ENCODE assay signal across 22 cellular contexts in genomic region chr17:32157225-32157624, GRCh38. TPM values are rescaled to one million over a fixed set of nuclear protein-coding genes. Genes with fewer than 3 reads are reported as not detected.
DNase-seq lines count a peak whose midpoint lies in the region; ATAC-seq and TF ChIP-seq lines count a peak whose summit lies in the region.
"Had no signal": no experiment of that assay in that cellular context is flagged by ENCODE, and none has a peak within 500 bp of the region (broad histone marks: within the 10 kb centered on the region; RNA-seq: fewer than 3 reads in every experiment).

No MANE protein-coding gene starts in this region.

- H3K18ac ChIP-seq in IMR-90 (ENCODE audit: low read depth, low read length) = no peak overlapping the region

- H3K4me1 Mint-ChIP-seq in memory B cell = no peaks in the 10 kb centered on the region
- no peaks in the 10 kb centered on the region for H3K4me1 Mint-ChIP-seq in GM23338
- H3K4me1 Mint-ChIP-seq: endodermal cell had no signal

- no peak overlapping the region for H4K91ac ChIP-seq in IMR-90 (ENCODE audit: insufficient read depth, low read depth, low read length)

- TF ChIP-seq POLR2A in IMR-90 (IDR thresholded peaks at IDR 0.05; ENCODE audit: low read depth, low read length) = no peak

- H3K9me2 ChIP-seq in GM23338 (ENCODE audit: insufficient read depth) = no peaks in the 10 kb centered on the region

- dilution Hi-C loops in IMR-90 (cut with HindIII; ENCODE audit: low sequenced_read_pairs, unreplicated experiment) = no loop called here

- no peak for TF ChIP-seq CTCF in IMR-90 (conservative IDR thresholded peaks at IDR 0.05; ENCODE audit: low read depth, low read length)
- no peak for TF ChIP-seq CTCF in cardiac fibroblast (IDR thresholded peaks at IDR 0.05; ENCODE audit: low read depth, low read length)
- no peak for TF ChIP-seq CTCF in GM23338 (conservative IDR thresholded peaks at IDR 0.05; ENCODE audit: low read depth in 2 of 2)

- intact Hi-C loops in IMR-90 (cut with micrococcal nuclease) = no loop called here

- no peak for TF ChIP-seq RAD21 in IMR-90 (IDR thresholded peaks at IDR 0.05; ENCODE audit: low read length)

- no peaks in the 10 kb centered on the region for H3K9me3 ChIP-seq in IMR-90 (ENCODE audit: control insufficient read depth, insufficient read depth, low read length)
- H3K9me3 ChIP-seq: stomach, vagina had no signal

- no peak overlapping the region for H4K5ac ChIP-seq in IMR-90 (ENCODE audit: low read depth, low read length)

- no peak overlapping the region for H2BK20ac ChIP-seq in IMR-90 (ENCODE audit: low read depth, low read length)

- peaks cover 20 to 68% of the 10 kb centered on the region in 2 experiments; a peak in 3 of 4 replicates for H3K79me1 ChIP-seq in IMR-90 (ENCODE audit: low read depth in 1 of 2, low read length in 2 of 2)

- H3K4me2 ChIP-seq in IMR-90 (ENCODE audit: low read depth, low read length) = no peak overlapping the region
- H3K4me2 ChIP-seq in GM23338 = no peak overlapping the region

- H2BK5ac ChIP-seq in IMR-90 (ENCODE audit: low read depth, low read length, poor library complexity, severe bottlenecking) = no peak overlapping the region

- in situ Hi-C loops in ACHN (cut with HindIII; ENCODE audit: low pct_ligation_motif_present, low pct_unique_long_range_greater_than_20kb, low sequenced_read_pairs) = no loop called here
- in situ Hi-C loops in IMR-90 (cut with MboI; ENCODE audit: low sequenced_read_pairs) = no loop called here

- H4K8ac ChIP-seq in IMR-90 (ENCODE audit: low read depth in 2 of 2, low read length in 2 of 2) = no peak overlapping the region

- DNase-seq in ACHN (peak; percentile 22), IMR-90 (peak; percentile 63), cardiac fibroblast (ENCODE audit: low read depth in 2 of 2) (peak; percentile 39 to 66), memory B cell (ENCODE audit: low spot score in 2 of 2) (no peak), GM23338 (ENCODE audit: low spot score) (no peak), substantia nigra (lab: John Stamatoyannopoulos, UW) (no peak)
- DNase-seq: activated T-cell treated with anti-CD3 and anti-CD28 coated beads, Interleukin-2, amount 50 U/mL, for 1 hour; AML-193; caudate nucleus; endodermal cell; GF-D8; H9; NCI-H1694; OCI-M1; retina; stomach had no signal

- no peaks in the 10 kb centered on the region for H3K9me3 Mint-ChIP-seq in memory B cell
- no peaks in the 10 kb centered on the region for H3K9me3 Mint-ChIP-seq in GM23338
- H3K9me3 Mint-ChIP-seq: activated naive CD4-positive, alpha-beta T cell treated with anti-CD3 and anti-CD28 coated beads, Interleukin-2, amount 50 U/mL, for 72 hours; endodermal cell; neural crest cell had no signal

- no peak overlapping the region for H2AFZ ChIP-seq in IMR-90 (replicated peaks; ENCODE audit: low read length, poor library complexity)
- no peak overlapping the region for H2AFZ ChIP-seq in GM23338

- no peak overlapping the region for H2BK120ac ChIP-seq in IMR-90 (ENCODE audit: low read depth, low read length)

- BruUV-seq in IMR-90 (replicated peaks; lab: Mats Ljungman, UMichigan) = no TSS peak

- H2AK5ac ChIP-seq in IMR-90 (ENCODE audit: low read depth, low read length) = no peak overlapping the region

- no peak overlapping the region for H3K9ac ChIP-seq in IMR-90 (ENCODE audit: low read depth, low read length)

- no peak overlapping the region for H3K56ac ChIP-seq in IMR-90 (ENCODE audit: extremely low read depth, insufficient read depth, low read length)

- WGBS in IMR-90 (ENCODE audit: extremely low coverage in 2 of 2, insufficient read length in 1 of 2), 2 experiments = no CpG with 5 or more reads among the region's 4 CpGs

- H3K36me3 Mint-ChIP-seq in memory B cell = peaks cover 20% of the 10 kb centered on the region
- peaks cover 45% of the 10 kb centered on the region for H3K36me3 Mint-ChIP-seq in GM23338 (ENCODE audit: low read depth)

- no peak overlapping the region for H2AK9ac ChIP-seq in IMR-90 (replicated peaks; ENCODE audit: low read depth, low read length, poor library complexity)

- no peak for ATAC-seq in IMR-90 (ENCODE audit: low read depth)
- no peak for ATAC-seq in memory B cell (ENCODE audit: low read depth)
- ATAC-seq in HG03469 (IDR thresholded peaks at IDR 0.05; ENCODE audit: unreplicated experiment) = no peak
- no peak for ATAC-seq in GM23338
- ATAC-seq in GM21723 (IDR thresholded peaks at IDR 0.05; ENCODE audit: unreplicated experiment) = no peak
- ATAC-seq: activated naive CD4-positive, alpha-beta T cell treated with anti-CD3 and anti-CD28 coated beads, Interleukin-2, amount 50 U/mL, for 72 hours had no signal

- peaks cover 18% of the 10 kb centered on the region for H3K79me2 ChIP-seq in GM23338 (replicated peaks; ENCODE audit: insufficient read depth)

- peaks cover 14% of the 10 kb centered on the region for H3K36me3 ChIP-seq in IMR-90 (ENCODE audit: control insufficient read depth, insufficient read depth, low read length)
- peaks cover 11% of the 10 kb centered on the region; the same call in 1 of the 2 replicates for H3K36me3 ChIP-seq in GM23338 (ENCODE audit: insufficient read depth)

- H3K4ac ChIP-seq in IMR-90 (ENCODE audit: low read depth, low read length) = no peak overlapping the region

- H3K4me1 ChIP-seq in IMR-90 (ENCODE audit: control insufficient read depth, insufficient read depth, low read length) (peaks cover 10% of the 10 kb centered on the region), GM23338 (ENCODE audit: insufficient read depth) (no peaks in the 10 kb centered on the region)

- H3K27me3 Mint-ChIP-seq in memory B cell (no peaks in the 10 kb centered on the region), GM23338 (ENCODE audit: insufficient read depth, low read depth, poor library complexity) (peaks cover 2% of the 10 kb centered on the region)

- no peak overlapping the region for H3K14ac ChIP-seq in IMR-90 (replicated peaks; ENCODE audit: low read depth, low read length)

- H3K27ac ChIP-seq in IMR-90 (ENCODE audit: insufficient read depth, low read length) (no peak overlapping the region), GM23338 (ENCODE audit: low read depth) (no peak overlapping the region), substantia nigra (ENCODE audit: low read depth, low read length, poor library complexity, severe bottlenecking) (no peak overlapping the region)
- H3K27ac ChIP-seq: SK-N-MC, vagina had no signal

- CTCF ChIA-PET in IMR-90 (lab: Yijun Ruan, JAX) = no interaction called here

- no peak overlapping the region for H3K4me3 ChIP-seq in IMR-90 (ENCODE audit: insufficient read depth, low read depth, low read length)
- H3K4me3 ChIP-seq in cardiac fibroblast (replicated peaks in 1 of 2; ENCODE audit: low read depth in 2 of 2, low read length in 2 of 2) = no peak overlapping the region
- H3K4me3 ChIP-seq in GM23338 = no peak overlapping the region
- H3K4me3 ChIP-seq: SK-N-MC, stomach, vagina had no signal

- H4K20me1 ChIP-seq in IMR-90 (ENCODE audit: insufficient read depth, low read length) (peaks cover 27% of the 10 kb centered on the region; the same call in 1 of the 2 replicates), GM23338 (replicated peaks; ENCODE audit: insufficient read depth) (peaks cover 7% of the 10 kb centered on the region)

- no peaks in the 10 kb centered on the region for H3F3A ChIP-seq in GM23338 (replicated peaks; ENCODE audit: low read depth)

- POLR2A ChIA-PET in IMR-90 (lab: Charles Lee; ENCODE audit: unreplicated experiment) = no interaction called here

- H3K4me3 Mint-ChIP-seq in memory B cell (no peak overlapping the region), GM23338 (no peak overlapping the region)
- H3K4me3 Mint-ChIP-seq: endodermal cell, H9, neural crest cell had no signal

- H3K27me3 ChIP-seq in IMR-90 (ENCODE audit: control insufficient read depth, insufficient read depth, low read length) (no peaks in the 10 kb centered on the region), GM23338 (ENCODE audit: insufficient read depth) (no peaks in the 10 kb centered on the region)
- H3K27me3 ChIP-seq: stomach, vagina had no signal

- H3K27ac Mint-ChIP-seq in memory B cell (peak overlapping the region; percentile 16), GM23338 (no peak overlapping the region)
- H3K27ac Mint-ChIP-seq: activated naive CD4-positive, alpha-beta T cell treated with anti-CD3 and anti-CD28 coated beads, Interleukin-2, amount 50 U/mL, for 72 hours; endodermal cell had no signal

- H3K9me1 ChIP-seq in IMR-90 (ENCODE audit: insufficient read depth, low read length) = peaks cover 16% of the 10 kb centered on the region

- no peak overlapping the region for H3K23ac ChIP-seq in IMR-90 (ENCODE audit: low read depth, low read length)

- H2BK15ac ChIP-seq in IMR-90 (ENCODE audit: low read depth, low read length) = no peak overlapping the region

TF ChIP-seq in IMR-90, 13 proteins besides CTCF, POLR2A, EP300 and RAD21 (continues in another document):
- TF ChIP-seq CEBPB (IDR thresholded peaks at IDR 0.05; ENCODE audit: low read depth, low read length) = no peak
- no peak for TF ChIP-seq RFX5 (IDR thresholded peaks at IDR 0.05; ENCODE audit: low read depth, low read length)
- TF ChIP-seq FOS (IDR thresholded peaks at IDR 0.05; ENCODE audit: low read depth, low read length) = no peak
- no peak for TF ChIP-seq MXI1 (IDR thresholded peaks at IDR 0.05; ENCODE audit: borderline replicate concordance, low read depth, low read length)
- no peak for TF ChIP-seq MAFK (IDR thresholded peaks at IDR 0.05; ENCODE audit: low read depth, low read length)

TF ChIP-seq in GM23338, 12 proteins besides CTCF, POLR2A, EP300 and RAD21 (continues in another document):
- TF ChIP-seq EZH2phosphoT487 (IDR thresholded peaks at IDR 0.05; ENCODE audit: unreplicated experiment) (no peak), ZNF331 (CRISPR knock-in tag; IDR thresholded peaks at IDR 0.05; ENCODE audit: low read depth) (no peak), STAT1 (IDR thresholded peaks at IDR 0.05; ENCODE audit: unreplicated experiment) (no peak), ZNF114 (CRISPR knock-in tag; IDR thresholded peaks at IDR 0.05) (no peak), JUNB (IDR thresholded peaks at IDR 0.05; ENCODE audit: unreplicated experiment) (no peak)

RNA-seq across cellular contexts. Expression of gene RHOT1, which starts 14.9 kb away (rescaled TPM):
- 27.4 and 40.5 TPM in 2 replicates for total RNA-seq in IMR-90 (2012; rRNA removed)
- polyA plus RNA-seq in IMR-90 (2012; rRNA removed) (23.7 and 27.6 TPM in 2 replicates), GM23338 (2016; fragmentation: Nextera tagmentation; extraction: Ambion mirVana) (38.8 and 40.8 TPM in 2 replicates)
- 4.1 and 5.2 TPM in 2 replicates for polyA plus RNA-seq in IMR-90 (2012; cell fraction: cytosol; rRNA removed)
- 2.4 and 23.1 TPM in 2 replicates for polyA plus RNA-seq in IMR-90 (2012; cell fraction: nucleus; rRNA removed; ENCODE audit: low replicate concordance)
- total RNA-seq in GM23338 (2014; rRNA removed; shearing (Covaris generic)) = 51.4 and 53.5 TPM in 2 replicates

Comparison
In these comparisons a context has a peak if more than half of its experiments do, and no peak if none do; other contexts are left out.
1. DNase-seq: peak in ACHN (single experiment), IMR-90 (single experiment) and cardiac fibroblast (2 of 2); none in memory B cell (0 of 2), GM23338 (single experiment) and substantia nigra (0 of 49).